5 cellular contexts compared by ENCODE assay signal in genomic region chr7:105403128-105403527, GRCh38.
"Had no signal": no experiment of that assay in that cellular context is flagged by ENCODE, and none has a peak within 500 bp of the region (broad histone marks: within the 10 kb centered on the region; RNA-seq: fewer than 3 reads in every experiment).

No MANE protein-coding gene starts in this region.

- H3K4me3 ChIP-seq: GM23338 had no signal

- H3K27ac Mint-ChIP-seq: GM23338, H9 had no signal

- H3K9me3 Mint-ChIP-seq: GM23338, H9, HFFc6 had no signal

- H3K4me3 Mint-ChIP-seq: GM23338, H9, HFFc6 had no signal

- H3K27ac ChIP-seq: KMS-11 had no signal

- ATAC-seq: GM23338 had no signal

- DNase-seq: H9, KBM-7 had no signal
